In genomic region chr1:156845953-156846545, GRCh38 we compare ENCODE assay signal across 23 cellular contexts. TPM values are rescaled to one million over a fixed set of nuclear protein-coding genes. Genes with fewer than 3 reads are reported as not detected.
A peak's percentile ranks its signal among the peaks of the same experiment; 100 is the strongest.
DNase-seq lines count a peak whose midpoint lies in the region; ATAC-seq, FAIRE-seq and TF ChIP-seq lines count a peak whose summit lies in the region.
"Had no signal": no experiment of that assay in that cellular context is flagged by ENCODE, and none has a peak within 500 bp of the region (broad histone marks: within the 10 kb centered on the region; RNA-seq: fewer than 3 reads in every experiment).

No MANE protein-coding gene starts in this region.

- H3K27ac ChIP-seq in osteoblast (ENCODE audit: low read depth, low read length): no peak overlapping the region
- H3K27ac ChIP-seq: A549; BLaER1 treated with 17β-estradiol and CSF1 and Interleukin-3, amounts not matched to agents 10 nM and 100 nM had no signal

- H4K20me1 ChIP-seq in osteoblast (ENCODE audit: insufficient read depth, low read length): no peaks in the 10 kb centered on the region
- H4K20me1 ChIP-seq: BLaER1 treated with 17β-estradiol and CSF1 and Interleukin-3, amounts not matched to agents 10 nM and 100 nM had no signal

- no peak for FAIRE-seq in RCC 7860 (lab: Jason Lieb, UNC)
- FAIRE-seq: A549, GM12891, H54 had no signal

- no peak overlapping the region for H3K27ac Mint-ChIP-seq in natural killer cell
- H3K27ac Mint-ChIP-seq in natural killer cell treated with Interleukin-12 subunit alpha and Interleukin-12 subunit beta and Interleukin-15 and Interleukin-18, amount 100 ng/mL, for 72 hours: no peak overlapping the region
- H3K27ac Mint-ChIP-seq in activated T-helper 17 cell treated with anti-CD3 and anti-CD28 coated beads, Interleukin-2, amount 50 U/mL, for 72 hours: no peak overlapping the region

- H3K4me3 ChIP-seq in iPS-15b (ENCODE audit: low read depth, low read length) (peak overlapping the region; percentile 41), osteoblast (ENCODE audit: insufficient read depth, low read length) (no peak overlapping the region)
- H3K4me3 ChIP-seq: A549; BLaER1 treated with 17β-estradiol and CSF1 and Interleukin-3, amounts not matched to agents 10 nM and 100 nM had no signal

- H2AFZ ChIP-seq in osteoblast (ENCODE audit: low read length): no peak overlapping the region

- H3K36me3 Mint-ChIP-seq in natural killer cell: no peaks in the 10 kb centered on the region
- H3K36me3 Mint-ChIP-seq in natural killer cell treated with Interleukin-12 subunit alpha and Interleukin-12 subunit beta and Interleukin-15 and Interleukin-18, amount 100 ng/mL, for 72 hours: no peaks in the 10 kb centered on the region
- H3K36me3 Mint-ChIP-seq in activated T-helper 17 cell treated with anti-CD3 and anti-CD28 coated beads, Interleukin-2, amount 50 U/mL, for 72 hours (ENCODE audit: low read depth): no peaks in the 10 kb centered on the region

- H3K79me2 ChIP-seq in osteoblast (ENCODE audit: insufficient read depth, low read length): no peaks in the 10 kb centered on the region

- TF ChIP-seq CTCF in natural killer cell (IDR thresholded peaks at IDR 0.05): no peak
- no peak for TF ChIP-seq CTCF in osteoblast (IDR thresholded peaks at IDR 0.05; ENCODE audit: extremely low read depth, low read depth, low read length)

- no peak overlapping the region for H3K4me2 ChIP-seq in osteoblast (ENCODE audit: insufficient read depth, low read length)
- H3K4me2 ChIP-seq: A549; BLaER1 treated with 17β-estradiol and CSF1 and Interleukin-3, amounts not matched to agents 10 nM and 100 nM had no signal

- H3K36me3 ChIP-seq in iPS-15b (ENCODE audit: control insufficient read depth, insufficient read depth, low read length) (no peaks in the 10 kb centered on the region), osteoblast (ENCODE audit: insufficient read depth, low read length) (no peaks in the 10 kb centered on the region)
- H3K36me3 ChIP-seq: BLaER1 treated with 17β-estradiol and CSF1 and Interleukin-3, amounts not matched to agents 10 nM and 100 nM had no signal

- H3K9ac ChIP-seq in iPS-15b (ENCODE audit: low read depth, low read length): no peak overlapping the region
- H3K9ac ChIP-seq: BLaER1 treated with 17β-estradiol and CSF1 and Interleukin-3, amounts not matched to agents 10 nM and 100 nM had no signal

- peaks cover 25 to 48% of the 10 kb centered on the region in 2 donors for H3K27me3 Mint-ChIP-seq in natural killer cell (ENCODE audit: low read depth in 2 of 2)
- H3K27me3 Mint-ChIP-seq in natural killer cell treated with Interleukin-12 subunit alpha and Interleukin-12 subunit beta and Interleukin-15 and Interleukin-18, amount 100 ng/mL, for 72 hours: peaks cover 34 to 36% of the 10 kb centered on the region in 2 donors
- H3K27me3 Mint-ChIP-seq in activated T-helper 17 cell treated with anti-CD3 and anti-CD28 coated beads, Interleukin-2, amount 50 U/mL, for 72 hours: peaks cover 19% of the 10 kb centered on the region

- H3K9me3 Mint-ChIP-seq in natural killer cell: no peaks in the 10 kb centered on the region
- H3K9me3 Mint-ChIP-seq in natural killer cell treated with Interleukin-12 subunit alpha and Interleukin-12 subunit beta and Interleukin-15 and Interleukin-18, amount 100 ng/mL, for 72 hours: no peaks in the 10 kb centered on the region
- no peaks in the 10 kb centered on the region for H3K9me3 Mint-ChIP-seq in activated T-helper 17 cell treated with anti-CD3 and anti-CD28 coated beads, Interleukin-2, amount 50 U/mL, for 72 hours

- intact Hi-C loops in natural killer cell (cut with micrococcal nuclease): no loop called here

- DNase-seq in natural killer cell (no peak), osteoblast (ENCODE audit: insufficient read length, low spot score, missing footprints) (peak; percentile 55), RCC 7860 (ENCODE audit: low spot score) (no peak)
- no peak for DNase-seq in natural killer cell treated with Interleukin-12 subunit alpha and Interleukin-12 subunit beta and Interleukin-15 and Interleukin-18, amount 100 ng/mL, for 72 hours (ENCODE audit: low spot score)
- no peak for DNase-seq in activated effector memory CD4-positive, alpha-beta T cell treated with anti-CD3 and anti-CD28 coated beads, Interleukin-2, amount 50 U/mL, for 16 hours
- DNase-seq: DMS 273 treated with DMSO at 0.1 percent for 48 hours, GF-D8, IMR-90, Karpas-422, MM.1S, NCI-H1105, NCI-H1694, NCI-H524 treated with DMSO at 0.1 percent for 48 hours had no signal

- H3K9me3 ChIP-seq in iPS-15b (ENCODE audit: control insufficient read depth, insufficient read depth, low read length) (no peaks in the 10 kb centered on the region), osteoblast (ENCODE audit: low read depth, low read length) (no peaks in the 10 kb centered on the region)
- H3K9me3 ChIP-seq: A549; BLaER1 treated with 17β-estradiol and CSF1 and Interleukin-3, amounts not matched to agents 10 nM and 100 nM had no signal

- ATAC-seq in natural killer cell (no peak), GM19397 (IDR thresholded peaks at IDR 0.05; ENCODE audit: unreplicated experiment) (no peak)
- no peak for ATAC-seq in natural killer cell treated with Interleukin-12 subunit alpha and Interleukin-12 subunit beta and Interleukin-15 and Interleukin-18, amount 100 ng/mL, for 72 hours
- no peak for ATAC-seq in activated T-helper 17 cell treated with anti-CD3 and anti-CD28 coated beads, Interleukin-2, amount 50 U/mL, for 72 hours (replicated peaks)
- ATAC-seq: A549, Panc1, Right ventricle myocardium inferior had no signal

- peaks cover 15 to 38% of the 10 kb centered on the region in 2 donors for H3K4me1 Mint-ChIP-seq in natural killer cell
- H3K4me1 Mint-ChIP-seq in natural killer cell treated with Interleukin-12 subunit alpha and Interleukin-12 subunit beta and Interleukin-15 and Interleukin-18, amount 100 ng/mL, for 72 hours (ENCODE audit: low read depth in 2 of 2): peaks cover 11 to 28% of the 10 kb centered on the region in 2 donors
- peaks cover 6% of the 10 kb centered on the region for H3K4me1 Mint-ChIP-seq in activated T-helper 17 cell treated with anti-CD3 and anti-CD28 coated beads, Interleukin-2, amount 50 U/mL, for 72 hours

- H3K4me3 Mint-ChIP-seq in natural killer cell: peak overlapping the region; percentile 61
- H3K4me3 Mint-ChIP-seq in natural killer cell treated with Interleukin-12 subunit alpha and Interleukin-12 subunit beta and Interleukin-15 and Interleukin-18, amount 100 ng/mL, for 72 hours: no peak overlapping the region
- peak overlapping the region; percentile 51 for H3K4me3 Mint-ChIP-seq in activated T-helper 17 cell treated with anti-CD3 and anti-CD28 coated beads, Interleukin-2, amount 50 U/mL, for 72 hours

- peaks cover 6% of the 10 kb centered on the region for H3K4me1 ChIP-seq in iPS-15b (ENCODE audit: control insufficient read depth, insufficient read depth, low read length)
- no peaks in the 10 kb centered on the region for H3K4me1 ChIP-seq in osteoblast (ENCODE audit: insufficient read depth, low read length)
- H3K4me1 ChIP-seq: A549 had no signal

- H3K27me3 ChIP-seq in iPS-15b (ENCODE audit: control insufficient read depth, insufficient read depth, low read length): peaks cover 98% of the 10 kb centered on the region
- peaks cover 48% of the 10 kb centered on the region for H3K27me3 ChIP-seq in osteoblast (ENCODE audit: insufficient read depth, low read length)

RNA-seq across cellular contexts. Expression of gene INSRR, which starts 12.9 kb away (rescaled TPM):
- under 1 TPM; 0.10 to 0.18 (median 0.14) TPM for total RNA-seq in natural killer cell
- under 1 TPM; 0.14 TPM for total RNA-seq in natural killer cell treated with Interleukin-12 subunit alpha and Interleukin-12 subunit beta and Interleukin-15 and Interleukin-18, amount 100 ng/mL, for 72 hours
- under 1 TPM; 0.04 to 0.66 TPM for total RNA-seq in activated T-helper 17 cell treated with anti-CD3 and anti-CD28 coated beads, Interleukin-2, amount 50 U/mL, for 72 hours
- 0.29 and 0.36 TPM in 2 replicates for total RNA-seq in osteoblast
- total RNA-seq: Daoy, IMR-90 had no signal

RNA-seq across cellular contexts. Expression of gene NTRK1, which starts 14.6 kb away (rescaled TPM):
- 10 to 100 TPM in 1 of 3 donors, 1 to 10 TPM in 2; 1.7 to 16.7 (median 2.4) TPM for total RNA-seq in natural killer cell
- total RNA-seq in natural killer cell treated with Interleukin-12 subunit alpha and Interleukin-12 subunit beta and Interleukin-15 and Interleukin-18, amount 100 ng/mL, for 72 hours: 1 to 10 TPM; 1.4 to 8.1 TPM
- 10 to 100 TPM in 1 of 2 donors, 1 to 10 TPM in 1; 2.5 to 13.3 TPM for total RNA-seq in activated T-helper 17 cell treated with anti-CD3 and anti-CD28 coated beads, Interleukin-2, amount 50 U/mL, for 72 hours
- total RNA-seq in osteoblast: 0.36 and 0.88 TPM in 2 replicates
- total RNA-seq: IMR-90 had no signal

RNA-seq across cellular contexts. Expression of gene SH2D2A, which starts 29.4 kb away (rescaled TPM):
- total RNA-seq in natural killer cell (100 to 1,000 TPM; 155 to 324 (median 312) TPM), osteoblast (0.29 and 0.36 TPM in 2 replicates)
- total RNA-seq in natural killer cell treated with Interleukin-12 subunit alpha and Interleukin-12 subunit beta and Interleukin-15 and Interleukin-18, amount 100 ng/mL, for 72 hours: 100 to 1,000 TPM; 153 to 188 TPM
- total RNA-seq in activated T-helper 17 cell treated with anti-CD3 and anti-CD28 coated beads, Interleukin-2, amount 50 U/mL, for 72 hours: 100 to 1,000 TPM; 173 to 257 TPM
- total RNA-seq: IMR-90 had no signal

RNA-seq across cellular contexts. Expression of gene PEAR1, which starts 47.5 kb away (rescaled TPM):
- total RNA-seq in natural killer cell (1 to 10 TPM in 1 of 3 donors, under 1 TPM in 2; 0.52 to 1.4 (median 0.80) TPM), osteoblast (17.0 and 21.2 TPM in 2 replicates)
- total RNA-seq in natural killer cell treated with Interleukin-12 subunit alpha and Interleukin-12 subunit beta and Interleukin-15 and Interleukin-18, amount 100 ng/mL, for 72 hours: under 1 TPM in 1 of 2 donors, not detected in 1; 0.64 TPM
- total RNA-seq in activated T-helper 17 cell treated with anti-CD3 and anti-CD28 coated beads, Interleukin-2, amount 50 U/mL, for 72 hours: not detected

Comparison
In these comparisons a context has a peak if more than half of its experiments do, and no peak if none do; other contexts are left out.
1. RNA of gene SH2D2A, which starts 29.4 kb away (total RNA-seq): 155 to 324 TPM in natural killer cell, 173 to 257 TPM in activated T-helper 17 cell treated with anti-CD3 and anti-CD28 coated beads, Interleukin-2, amount 50 U/mL, for 72 hours and 153 to 188 TPM in natural killer cell treated with Interleukin-12 subunit alpha and Interleukin-12 subunit beta and Interleukin-15 and Interleukin-18, amount 100 ng/mL, for 72 hours; 0.29 to 0.36 TPM in osteoblast; every median in the first group is over 100 times any median in the second.